In genomic region chr5:91176288-91177016, GRCh38 we compare ENCODE assay signal across 14 cellular contexts.
DNase-seq lines count a peak whose midpoint lies in the region; ATAC-seq and TF ChIP-seq lines count a peak whose summit lies in the region.
"Had no signal": no experiment of that assay in that cellular context is flagged by ENCODE, and none has a peak within 500 bp of the region (broad histone marks: within the 10 kb centered on the region; RNA-seq: fewer than 3 reads in every experiment).

No MANE protein-coding gene starts in this region.

- no CpG with 5 or more reads among the region's 6 CpGs for WGBS in IMR-90 (ENCODE audit: extremely low coverage in 2 of 2, insufficient read length in 1 of 2), 2 experiments

- H3K9me1 ChIP-seq in IMR-90 (ENCODE audit: insufficient read depth, low read length), result 0 out of 2 replicates have a peak, but pooled peaks cover 3% of the 10 kb centered on the region

- no peak overlapping the region for H3K18ac ChIP-seq in IMR-90 (ENCODE audit: low read depth, low read length)

- no peaks in the 10 kb centered on the region for H3K79me1 ChIP-seq in IMR-90 (ENCODE audit: low read depth in 1 of 2, low read length in 2 of 2)

- H2BK5ac ChIP-seq in IMR-90 (ENCODE audit: low read depth, low read length, poor library complexity, severe bottlenecking), result peak overlapping the region; percentile 61

- BruUV-seq in IMR-90 (replicated peaks; lab: Mats Ljungman, UMichigan), result no TSS peak

- H3K23ac ChIP-seq in IMR-90 (ENCODE audit: low read depth, low read length), result no peak overlapping the region

- no peak overlapping the region for H3K27ac ChIP-seq in IMR-90 (ENCODE audit: insufficient read depth, low read length)
- H3K27ac ChIP-seq: colonic mucosa, epithelial cell of prostate had no signal

- H4K20me1 ChIP-seq in IMR-90 (ENCODE audit: insufficient read depth, low read length), result no peaks in the 10 kb centered on the region

- CTCF ChIA-PET in IMR-90 (lab: Yijun Ruan, JAX), result no interaction called here

- H3K36me3 Mint-ChIP-seq in activated T-cell treated with anti-CD3 and anti-CD28 coated beads, Interleukin-2, amount 50 U/mL, for 72 hours (ENCODE audit: insufficient read depth in 2 of 2), result no peaks in the 10 kb centered on the region
- H3K36me3 Mint-ChIP-seq in osteocyte (ENCODE audit: unreplicated experiment), result no peaks in the 10 kb centered on the region
- H3K36me3 Mint-ChIP-seq: activated naive CD8-positive, alpha-beta T cell treated with anti-CD3 and anti-CD28 coated beads, Interleukin-2, amount 10 ng/mL, durations not matched to agents 7 days and 5 days had no signal

- no peak for DNase-seq in activated T-cell treated with anti-CD3 and anti-CD28 coated beads, Interleukin-2, amount 50 U/mL, for 72 hours
- DNase-seq in activated T-cell treated with anti-CD3 and anti-CD28 coated beads for 4 hours, result no peak
- DNase-seq in IMR-90, result peak; percentile 60
- DNase-seq in cerebellar cortex (ENCODE audit: low spot score), result peak; percentile 94
- DNase-seq in osteocyte (ENCODE audit: extremely low spot score, unreplicated experiment), result no peak
- DNase-seq in COLO668 (lab: John Stamatoyannopoulos, UW; ENCODE audit: unreplicated experiment), result no peak
- DNase-seq in DMS53 treated with DMSO at 0.1 percent for 48 hours (lab: John Stamatoyannopoulos, UW; ENCODE audit: unreplicated experiment), result no peak
- DNase-seq: activated CD4-positive, alpha-beta T cell treated with anti-CD3 and anti-CD28 coated beads for 4 hours; activated naive CD8-positive, alpha-beta T cell treated with anti-CD3 and anti-CD28 coated beads, Interleukin-2, amount 10 ng/mL, durations not matched to agents 7 days and 5 days; colonic mucosa; NCI-H774; T1000 had no signal

- TF ChIP-seq CTCF in IMR-90 (conservative IDR thresholded peaks at IDR 0.05; ENCODE audit: low read depth, low read length) (no peak), osteocyte (IDR thresholded peaks at IDR 0.05) (no peak)

- peaks cover 4% of the 10 kb centered on the region for H3K27me3 Mint-ChIP-seq in activated T-cell treated with anti-CD3 and anti-CD28 coated beads, Interleukin-2, amount 50 U/mL, for 72 hours (ENCODE audit: low read depth)
- no peaks in the 10 kb centered on the region for H3K27me3 Mint-ChIP-seq in osteocyte (ENCODE audit: unreplicated experiment)

- H3K36me3 ChIP-seq in IMR-90 (ENCODE audit: control insufficient read depth, insufficient read depth, low read length), result no peaks in the 10 kb centered on the region
- H3K36me3 ChIP-seq: colonic mucosa had no signal

- no peaks in the 10 kb centered on the region for H3K9me3 ChIP-seq in IMR-90 (ENCODE audit: control insufficient read depth, insufficient read depth, low read length)
- H3K9me3 ChIP-seq: colonic mucosa had no signal

- no peak for TF ChIP-seq RAD21 in IMR-90 (IDR thresholded peaks at IDR 0.05; ENCODE audit: low read length)

- H3K4me1 Mint-ChIP-seq in activated T-cell treated with anti-CD3 and anti-CD28 coated beads, Interleukin-2, amount 50 U/mL, for 72 hours (ENCODE audit: low read depth), result peaks cover 17% of the 10 kb centered on the region
- peaks cover 25% of the 10 kb centered on the region for H3K4me1 Mint-ChIP-seq in osteocyte (ENCODE audit: unreplicated experiment)

- peak overlapping the region; percentile 85; the same call in 1 of the 2 replicates for H2BK20ac ChIP-seq in IMR-90 (ENCODE audit: low read depth, low read length)

- H3K9me3 Mint-ChIP-seq in activated T-cell treated with anti-CD3 and anti-CD28 coated beads, Interleukin-2, amount 50 U/mL, for 72 hours, result no peaks in the 10 kb centered on the region
- no peaks in the 10 kb centered on the region for H3K9me3 Mint-ChIP-seq in osteocyte (ENCODE audit: unreplicated experiment)
- H3K9me3 Mint-ChIP-seq: activated naive CD8-positive, alpha-beta T cell treated with anti-CD3 and anti-CD28 coated beads, Interleukin-2, amount 10 ng/mL, durations not matched to agents 7 days and 5 days had no signal

- dilution Hi-C loops in IMR-90 (cut with HindIII; ENCODE audit: low sequenced_read_pairs, unreplicated experiment), result no loop called here

- intact Hi-C loops in IMR-90 (cut with micrococcal nuclease), result loop anchor here (5.0 kb wide), 2 partner anchors 49 to 206 kb away; partner anchors contain the start of gene ARRDC3

- H3K14ac ChIP-seq in IMR-90 (replicated peaks; ENCODE audit: low read depth, low read length), result 0 out of 2 replicates have a peak overlapping the region, but pooled peaks have one; percentile 21

- no peak overlapping the region for H3K9ac ChIP-seq in IMR-90 (ENCODE audit: low read depth, low read length)

- no peak overlapping the region for H3K4me3 Mint-ChIP-seq in activated T-cell treated with anti-CD3 and anti-CD28 coated beads, Interleukin-2, amount 50 U/mL, for 72 hours
- no peak overlapping the region for H3K4me3 Mint-ChIP-seq in osteocyte (ENCODE audit: unreplicated experiment)
- H3K4me3 Mint-ChIP-seq: activated naive CD8-positive, alpha-beta T cell treated with anti-CD3 and anti-CD28 coated beads, Interleukin-2, amount 10 ng/mL, durations not matched to agents 7 days and 5 days had no signal

- no peak overlapping the region for H3K56ac ChIP-seq in IMR-90 (ENCODE audit: extremely low read depth, insufficient read depth, low read length)

- peak overlapping the region; percentile 77; the same call in 1 of the 2 replicates for H2AK5ac ChIP-seq in IMR-90 (ENCODE audit: low read depth, low read length)

- no peak overlapping the region for H3K4me3 ChIP-seq in IMR-90 (ENCODE audit: insufficient read depth, low read depth, low read length)
- H3K4me3 ChIP-seq: colonic mucosa had no signal

- 0 out of 2 replicates have a peak overlapping the region, but pooled peaks have one; percentile 21 for H2BK120ac ChIP-seq in IMR-90 (ENCODE audit: low read depth, low read length)

- H4K91ac ChIP-seq in IMR-90 (ENCODE audit: insufficient read depth, low read depth, low read length), result peak overlapping the region; percentile 11

- no peak overlapping the region for H2AK9ac ChIP-seq in IMR-90 (replicated peaks; ENCODE audit: low read depth, low read length, poor library complexity)

- peaks cover 12% of the 10 kb centered on the region for H3K4me1 ChIP-seq in IMR-90 (ENCODE audit: control insufficient read depth, insufficient read depth, low read length)
- H3K4me1 ChIP-seq: colonic mucosa had no signal

- H3K27me3 ChIP-seq in IMR-90 (ENCODE audit: control insufficient read depth, insufficient read depth, low read length), result no peaks in the 10 kb centered on the region
- H3K27me3 ChIP-seq: colonic mucosa had no signal

- POLR2A ChIA-PET in IMR-90 (lab: Charles Lee; ENCODE audit: unreplicated experiment), result interaction anchor here (0.6 kb wide), 2 partner anchors 136 to 204 kb away, joined by 3 to 14 read pairs; no protein-coding TSS in a partner anchor

- ATAC-seq in activated T-cell treated with anti-CD3 and anti-CD28 coated beads, Interleukin-2, amount 50 U/mL, for 72 hours (replicated peaks in 1 of 2), result no peak
- peak; percentile 94 for ATAC-seq in IMR-90 (ENCODE audit: low read depth)
- no peak for ATAC-seq in HG03565 (IDR thresholded peaks at IDR 0.05; ENCODE audit: unreplicated experiment)

- H2AFZ ChIP-seq in IMR-90 (replicated peaks; ENCODE audit: low read length, poor library complexity), result no peak overlapping the region

- 0 out of 2 replicates have a peak overlapping the region, but pooled peaks have one; percentile 45 for H3K4ac ChIP-seq in IMR-90 (ENCODE audit: low read depth, low read length)

- peak overlapping the region; percentile 88; the same call in 1 of the 3 replicates for H2BK15ac ChIP-seq in IMR-90 (ENCODE audit: low read depth, low read length)

- peak overlapping the region; percentile 19 for H3K27ac Mint-ChIP-seq in activated T-cell treated with anti-CD3 and anti-CD28 coated beads, Interleukin-2, amount 50 U/mL, for 72 hours
- peak overlapping the region; percentile 35 for H3K27ac Mint-ChIP-seq in osteocyte (ENCODE audit: unreplicated experiment)
- H3K27ac Mint-ChIP-seq: activated naive CD8-positive, alpha-beta T cell treated with anti-CD3 and anti-CD28 coated beads, Interleukin-2, amount 10 ng/mL, durations not matched to agents 7 days and 5 days had no signal

- no peak for TF ChIP-seq POLR2A in IMR-90 (IDR thresholded peaks at IDR 0.05; ENCODE audit: low read depth, low read length)

- H4K5ac ChIP-seq in IMR-90 (ENCODE audit: low read depth, low read length), result no peak overlapping the region

- H4K8ac ChIP-seq in IMR-90 (ENCODE audit: low read depth in 2 of 2, low read length in 2 of 2), result 0 out of 4 replicates have a peak overlapping the region, but pooled peaks of 1 of the 2 experiments have one; percentile 22

- no peak overlapping the region for H3K4me2 ChIP-seq in IMR-90 (ENCODE audit: low read depth, low read length)

- in situ Hi-C loops in IMR-90 (cut with MboI; ENCODE audit: low sequenced_read_pairs), result no loop called here

TF ChIP-seq in IMR-90, 13 proteins besides CTCF, POLR2A, EP300 and RAD21 (continues in another document):
- TF ChIP-seq FOS (IDR thresholded peaks at IDR 0.05; ENCODE audit: low read depth, low read length) (no peak), RCOR1 (IDR thresholded peaks at IDR 0.05; ENCODE audit: insufficient replicate concordance, low read length) (no peak), USF2 (IDR thresholded peaks at IDR 0.05; ENCODE audit: low read depth, low read length) (no peak), RFX5 (IDR thresholded peaks at IDR 0.05; ENCODE audit: low read depth, low read length) (no peak), ELK1 (IDR thresholded peaks at IDR 0.05; ENCODE audit: borderline replicate concordance, low read depth, low read length) (no peak), CHD1 (IDR thresholded peaks at IDR 0.05; ENCODE audit: low read depth, low read length) (no peak), CEBPB (IDR thresholded peaks at IDR 0.05; ENCODE audit: low read depth, low read length) (no peak), NFE2L2 (IDR thresholded peaks at IDR 0.05; ENCODE audit: low read depth, low read length) (no peak), SMC3 (IDR thresholded peaks at IDR 0.05; ENCODE audit: low read depth, low read length) (no peak), MAFK (IDR thresholded peaks at IDR 0.05; ENCODE audit: low read depth, low read length) (no peak)

Comparison
In these comparisons a context has a peak if more than half of its experiments do, and no peak if none do; other contexts are left out.
1. DNase-seq: peak in IMR-90 (single experiment) and cerebellar cortex (single experiment); none in activated T-cell treated with anti-CD3 and anti-CD28 coated beads, Interleukin-2, amount 50 U/mL, for 72 hours (0 of 2), activated T-cell treated with anti-CD3 and anti-CD28 coated beads for 4 hours (single experiment), osteocyte (single experiment), COLO668 (single experiment) and DMS53 treated with DMSO at 0.1 percent for 48 hours (single experiment).